ENCODE assay signal across 20 cellular contexts in genomic region chr9:123304340-123304691, GRCh38. TPM values are rescaled to one million over a fixed set of nuclear protein-coding genes. Genes with fewer than 3 reads are reported as not detected.
DNase-seq lines count a peak whose midpoint lies in the region; ATAC-seq and TF ChIP-seq lines count a peak whose summit lies in the region.
"Had no signal": no experiment of that assay in that cellular context is flagged by ENCODE, and none has a peak within 500 bp of the region (broad histone marks: within the 10 kb centered on the region; RNA-seq: fewer than 3 reads in every experiment).

No MANE protein-coding gene starts in this region.

- H3K4me3 ChIP-seq in OCI-LY7 (ENCODE audit: low read depth, low read length, poor library complexity, severe bottlenecking) (peak overlapping the region; percentile 38), stomach (no peak overlapping the region)
- H3K4me3 ChIP-seq: upper lobe of left lung had no signal

- intact Hi-C loops in CD4-positive, alpha-beta T cell (cut with DNase I, micrococcal nuclease): loop anchor here in 1 of 2 experiments (2.0 kb wide), 1 partner anchor 18 kb away; no protein-coding TSS in a partner anchor
- intact Hi-C loops in OCI-LY7 (cut with micrococcal nuclease; ENCODE audit: unreplicated experiment): no loop called here
- intact Hi-C loops in stomach (cut with DNase I; ENCODE audit: low total_unique reads): no loop called here

- H3K4me1 Mint-ChIP-seq in T-helper 2 cell treated with Interferon-gamma antibody and Interleukin-4, amounts not matched to agents 5 μg/mL and 100 μg/mL, for 36 hours (ENCODE audit: low read depth): peaks cover 33% of the 10 kb centered on the region
- peaks cover 44% of the 10 kb centered on the region for H3K4me1 Mint-ChIP-seq in CD4-positive, alpha-beta T cell (ENCODE audit: low read depth)
- H3K4me1 Mint-ChIP-seq in immature natural killer cell: peaks cover 45 to 49% of the 10 kb centered on the region in 2 donors
- peaks cover 56% of the 10 kb centered on the region for H3K4me1 Mint-ChIP-seq in endothelial cell (ENCODE audit: unreplicated experiment)

- DNase-seq in T-helper 2 cell treated with Interferon-gamma antibody and Interleukin-4, amounts not matched to agents 5 μg/mL and 100 μg/mL, for 36 hours (ENCODE audit: low spot score): no peak
- DNase-seq in T-helper 2 cell (no peak), OCI-LY7 (ENCODE audit: low spot score) (no peak), immature natural killer cell (no peak), NCI-H1436 (lab: John Stamatoyannopoulos, UW) (no peak), stomach (no peak), endothelial cell (ENCODE audit: low spot score) (no peak)
- DNase-seq in CD4-positive, alpha-beta T cell: no peak
- DNase-seq: amniotic stem cell, cortex of kidney, HCEC 1CT, KG1, MV-4-11, NCI-H187, NCI-H526, upper lobe of left lung had no signal

- H3K36me3 ChIP-seq in OCI-LY7 (ENCODE audit: insufficient read depth, low read length): no peaks in the 10 kb centered on the region
- H3K36me3 ChIP-seq in stomach: no peaks in the 10 kb centered on the region
- H3K36me3 ChIP-seq: upper lobe of left lung had no signal

- H4K20me1 ChIP-seq in OCI-LY7 (ENCODE audit: insufficient read depth, low read length): no peaks in the 10 kb centered on the region

- peak overlapping the region; percentile 65 for H3K4me2 ChIP-seq in OCI-LY7 (ENCODE audit: low read length)

- no peaks in the 10 kb centered on the region for H3K79me2 ChIP-seq in OCI-LY7 (ENCODE audit: insufficient read depth, low read depth, low read length)

- no peak for TF ChIP-seq EP300 in stomach (IDR thresholded peaks at IDR 0.05)

- H3K27ac ChIP-seq in CD4-positive, alpha-beta T cell (ENCODE audit: low read depth, low read length): no peak overlapping the region
- H3K27ac ChIP-seq in OCI-LY7 (ENCODE audit: low read depth, low read length, poor library complexity, severe bottlenecking): peak overlapping the region; percentile 52
- H3K27ac ChIP-seq in stomach: no peak overlapping the region
- H3K27ac ChIP-seq: 22Rv1, upper lobe of left lung had no signal

- no peaks in the 10 kb centered on the region for H3K9me2 ChIP-seq in OCI-LY7 (ENCODE audit: insufficient read depth, low read length)

- peak overlapping the region; percentile 93 for H3K27ac Mint-ChIP-seq in T-helper 2 cell treated with Interferon-gamma antibody and Interleukin-4, amounts not matched to agents 5 μg/mL and 100 μg/mL, for 36 hours
- peak overlapping the region; percentile 81 for H3K27ac Mint-ChIP-seq in CD4-positive, alpha-beta T cell
- H3K27ac Mint-ChIP-seq in immature natural killer cell (peak overlapping the region in 5 of 6 donors; percentile 51 to 81 (median 73)), endothelial cell (ENCODE audit: unreplicated experiment) (no peak overlapping the region)

- CTCF ChIA-PET in CD4-positive, alpha-beta T cell (lab: Charles Lee): interaction anchor here (0.8 to 1.1 kb wide), 2 partner anchors 36 to 46 kb away, joined by 3 to 4 read pairs; no protein-coding TSS in a partner anchor
- CTCF ChIA-PET in OCI-LY7 (lab: Charles Lee; ENCODE audit: unreplicated experiment): no interaction called here

- peaks cover 24% of the 10 kb centered on the region for H3K4me1 ChIP-seq in OCI-LY7 (ENCODE audit: insufficient read depth, low read length, poor library complexity, severe bottlenecking)
- H3K4me1 ChIP-seq in stomach: peaks cover 0 to 11% (median 0%) of the 10 kb centered on the region in 4 donors

- no peak for TF ChIP-seq CTCF in CD4-positive, alpha-beta T cell (IDR thresholded peaks at IDR 0.05)
- no peak for TF ChIP-seq CTCF in OCI-LY7 (conservative IDR thresholded peaks at IDR 0.05; ENCODE audit: low read length)
- TF ChIP-seq CTCF in stomach (IDR thresholded peaks at IDR 0.05): no peak
- TF ChIP-seq CTCF in endothelial cell (IDR thresholded peaks at IDR 0.05; ENCODE audit: unreplicated experiment): no peak

- ATAC-seq in CD4-positive, alpha-beta T cell (ENCODE audit: poor library complexity): no peak

- POLR2A ChIA-PET in CD4-positive, alpha-beta T cell (lab: Charles Lee): interaction anchor here (1.6 kb wide), 1 partner anchor 19 kb away, joined by 16 read pairs; no protein-coding TSS in a partner anchor
- POLR2A ChIA-PET in OCI-LY7 (lab: Charles Lee): interaction anchor here (1.0 to 1.9 kb wide), 4 partner anchors 11 to 211 kb away, joined by 3 to 6 read pairs (median 6); no protein-coding TSS in a partner anchor

- no peak for TF ChIP-seq POLR2A in stomach (IDR thresholded peaks at IDR 0.05)

- peak overlapping the region; percentile 97 for H2AFZ ChIP-seq in OCI-LY7 (ENCODE audit: low read length)

- H3K27me3 ChIP-seq in CD4-positive, alpha-beta T cell (ENCODE audit: control insufficient read depth, insufficient read depth, low read length): no peaks in the 10 kb centered on the region
- H3K27me3 ChIP-seq in stomach: no peaks in the 10 kb centered on the region
- H3K27me3 ChIP-seq: upper lobe of left lung had no signal

- BruUV-seq in OCI-LY7 (replicated peaks; lab: Mats Ljungman, UMichigan): no TSS peak

- peaks cover 1% of the 10 kb centered on the region for H3K27me3 Mint-ChIP-seq in T-helper 2 cell treated with Interferon-gamma antibody and Interleukin-4, amounts not matched to agents 5 μg/mL and 100 μg/mL, for 36 hours (ENCODE audit: low read depth)
- H3K27me3 Mint-ChIP-seq in CD4-positive, alpha-beta T cell: no peaks in the 10 kb centered on the region
- H3K27me3 Mint-ChIP-seq in immature natural killer cell (ENCODE audit: low read depth in 3 of 3) (peaks cover 6 to 8% (median 8%) of the 10 kb centered on the region in 3 donors), endothelial cell (ENCODE audit: unreplicated experiment) (peaks cover 15% of the 10 kb centered on the region)

- WGBS in stomach, 5 donors: 72 to 84% (median 79%) methylated on average over 4 of the region's 4 CpGs

- H3K9me3 Mint-ChIP-seq in T-helper 2 cell treated with Interferon-gamma antibody and Interleukin-4, amounts not matched to agents 5 μg/mL and 100 μg/mL, for 36 hours: no peaks in the 10 kb centered on the region
- no peaks in the 10 kb centered on the region for H3K9me3 Mint-ChIP-seq in CD4-positive, alpha-beta T cell
- H3K9me3 Mint-ChIP-seq in immature natural killer cell (no peaks in the 10 kb centered on the region), endothelial cell (ENCODE audit: unreplicated experiment) (no peaks in the 10 kb centered on the region)

- H3K9me3 ChIP-seq in CD4-positive, alpha-beta T cell (ENCODE audit: control insufficient read depth, low read length): no peaks in the 10 kb centered on the region
- H3K9me3 ChIP-seq in OCI-LY7 (ENCODE audit: low read length) (no peaks in the 10 kb centered on the region), stomach (no peaks in the 10 kb centered on the region)
- H3K9me3 ChIP-seq: upper lobe of left lung had no signal

- H3K4me3 Mint-ChIP-seq in T-helper 2 cell treated with Interferon-gamma antibody and Interleukin-4, amounts not matched to agents 5 μg/mL and 100 μg/mL, for 36 hours: peak overlapping the region; percentile 82
- H3K4me3 Mint-ChIP-seq in CD4-positive, alpha-beta T cell: no peak overlapping the region
- H3K4me3 Mint-ChIP-seq in immature natural killer cell (peak overlapping the region; percentile 65 to 78 (median 72)), endothelial cell (ENCODE audit: unreplicated experiment) (no peak overlapping the region)

- H3K36me3 Mint-ChIP-seq in T-helper 2 cell treated with Interferon-gamma antibody and Interleukin-4, amounts not matched to agents 5 μg/mL and 100 μg/mL, for 36 hours (ENCODE audit: low read depth): no peaks in the 10 kb centered on the region
- no peaks in the 10 kb centered on the region for H3K36me3 Mint-ChIP-seq in CD4-positive, alpha-beta T cell (ENCODE audit: low read depth)
- H3K36me3 Mint-ChIP-seq in immature natural killer cell (no peaks in the 10 kb centered on the region), endothelial cell (ENCODE audit: low read depth, unreplicated experiment) (peaks cover 4% of the 10 kb centered on the region)

RNA-seq across cellular contexts. Expression of gene STRBP, which starts 35.9 kb away (rescaled TPM):
- 10 to 100 TPM; 10.9 to 12.0 TPM for total RNA-seq in CD4-positive, alpha-beta T cell
- total RNA-seq in OCI-LY7 (2014; rRNA removed; shearing (Covaris generic)): 82.8 and 96.0 TPM in 2 replicates
- total RNA-seq in OCI-LY7 (2022) (179 and 184 TPM in 2 replicates), stomach (10 to 100 TPM in 3 of 5 donors, 1 to 10 TPM in 2; 5.5 to 21.0 (median 11.6) TPM), endothelial cell (ENCODE audit: unreplicated experiment) (45.4 TPM)
- polyA plus RNA-seq in immature natural killer cell (10 to 100 TPM in 2 of 3 donors, 1 to 10 TPM in 1; 9.0 to 15.8 (median 10.4) TPM), stomach (10 to 100 TPM in 1 of 3 donors, 1 to 10 TPM in 2; 8.2 to 17.4 (median 8.8) TPM)

RNA-seq across cellular contexts. Expression of gene CRB2, which starts 51.7 kb away (rescaled TPM):
- total RNA-seq in CD4-positive, alpha-beta T cell: not detected
- 0.88 and 1.6 TPM in 2 replicates for total RNA-seq in OCI-LY7 (2014; rRNA removed; shearing (Covaris generic))
- total RNA-seq in OCI-LY7 (2022): 2.6 and 3.4 TPM in 2 replicates
- polyA plus RNA-seq in immature natural killer cell: under 1 TPM in 1 of 3 donors, not detected in 2; 0.04 TPM
- 1 to 10 TPM in 1 of 5 donors, under 1 TPM in 1, not detected in 3; 0.18 to 4.3 TPM for total RNA-seq in stomach
- polyA plus RNA-seq in stomach: under 1 TPM in 2 of 3 donors, not detected in 1; 0.03 to 0.19 TPM
- total RNA-seq in endothelial cell (ENCODE audit: unreplicated experiment): 0.18 TPM
- total RNA-seq: bronchial epithelial cell, myocyte, osteoblast had no signal

Comparison
In these comparisons a context has a peak if more than half of its experiments do, and no peak if none do; other contexts are left out.
1. H3K4me3 Mint-ChIP-seq: peak in T-helper 2 cell treated with Interferon-gamma antibody and Interleukin-4, amounts not matched to agents 5 μg/mL and 100 μg/mL, for 36 hours (single experiment) and immature natural killer cell (5 of 5); none in CD4-positive, alpha-beta T cell (single experiment) and endothelial cell (single experiment).